Comparison of ENCODE assay signal across 20 cellular contexts in genomic region chr10:3494879-3495230, GRCh38.
DNase-seq lines count a peak whose midpoint lies in the region; ATAC-seq and TF ChIP-seq lines count a peak whose summit lies in the region.
"Had no signal": no experiment of that assay in that cellular context is flagged by ENCODE, and none has a peak within 500 bp of the region (broad histone marks: within the 10 kb centered on the region; RNA-seq: fewer than 3 reads in every experiment).

No MANE protein-coding gene starts in this region.

- H3K36me3 ChIP-seq in IMR-90 (ENCODE audit: control insufficient read depth, insufficient read depth, low read length) (no peaks in the 10 kb centered on the region), esophagus squamous epithelium (no peaks in the 10 kb centered on the region), lung (ENCODE audit: control insufficient read depth in 2 of 2, insufficient read depth in 2 of 2, low read length in 2 of 2) (no peaks in the 10 kb centered on the region), smooth muscle cell (ENCODE audit: low read depth) (no peaks in the 10 kb centered on the region)
- H3K36me3 ChIP-seq: upper lobe of left lung had no signal

- H3K27ac ChIP-seq in IMR-90 (ENCODE audit: insufficient read depth, low read length) = no peak overlapping the region
- H3K27ac ChIP-seq in esophagus squamous epithelium = peak overlapping the region in 3 of 4 donors; percentile 68 to 73 (median 70)
- peak overlapping the region; percentile 67 to 77 for H3K27ac ChIP-seq in lung (ENCODE audit: low read depth in 1 of 2, low read length in 1 of 2)
- peak overlapping the region; percentile 88 for H3K27ac ChIP-seq in smooth muscle cell (ENCODE audit: low read depth)
- H3K27ac ChIP-seq: foreskin keratinocyte had no signal

- H2AFZ ChIP-seq in IMR-90 (replicated peaks; ENCODE audit: low read length, poor library complexity) = peak overlapping the region; percentile 64
- no peak overlapping the region for H2AFZ ChIP-seq in smooth muscle cell (ENCODE audit: low read depth)

- peak overlapping the region; percentile 74; the same call in 1 of the 3 replicates for H2BK15ac ChIP-seq in IMR-90 (ENCODE audit: low read depth, low read length)

- no peak overlapping the region for H4K5ac ChIP-seq in IMR-90 (ENCODE audit: low read depth, low read length)

- intact Hi-C loops in IMR-90 (cut with micrococcal nuclease) = no loop called here
- intact Hi-C loops in esophagus squamous epithelium (cut with DNase I) = no loop called here

- WGBS in IMR-90 (ENCODE audit: extremely low coverage in 2 of 2, insufficient read length in 1 of 2), 2 experiments = 100% methylated on average over 4 of the region's 9 CpGs; no CpG with 5 or more reads in 1 of the 2 experiments
- WGBS in esophagus squamous epithelium, 2 donors = 80 to 82% methylated on average over 2 to 5 of the region's 9 CpGs
- 91 to 92% methylated on average over 9 of the region's 9 CpGs for WGBS in lung, 2 donors
- WGBS in smooth muscle cell (ENCODE audit: low lambda C conversion rate) = 97% methylated on average over 9 of the region's 9 CpGs

- H4K20me1 ChIP-seq in IMR-90 (ENCODE audit: insufficient read depth, low read length) (no peaks in the 10 kb centered on the region), smooth muscle cell (ENCODE audit: low read depth) (no peaks in the 10 kb centered on the region)

- H3K4me1 ChIP-seq in IMR-90 (ENCODE audit: control insufficient read depth, insufficient read depth, low read length) (no peaks in the 10 kb centered on the region; the same call in 1 of the 2 replicates), esophagus squamous epithelium (peaks cover 0 to 15% (median 0%) of the 10 kb centered on the region in 3 donors), lung (ENCODE audit: control insufficient read depth in 2 of 2, insufficient read depth in 2 of 2, low read length in 2 of 2) (peaks cover 0 to 2% of the 10 kb centered on the region in 2 donors), smooth muscle cell (ENCODE audit: low read depth) (no peaks in the 10 kb centered on the region)
- H3K4me1 ChIP-seq: upper lobe of left lung had no signal

- H3K9me1 ChIP-seq in IMR-90 (ENCODE audit: insufficient read depth, low read length) = peaks cover 3% of the 10 kb centered on the region; the same call in 1 of the 2 replicates

- H3K4me2 ChIP-seq in IMR-90 (ENCODE audit: low read depth, low read length) (no peak overlapping the region), smooth muscle cell (peak overlapping the region; percentile 67)

- dilution Hi-C loops in IMR-90 (cut with HindIII; ENCODE audit: low sequenced_read_pairs, unreplicated experiment) = no loop called here

- no peaks in the 10 kb centered on the region for H3K79me1 ChIP-seq in IMR-90 (ENCODE audit: low read depth in 1 of 2, low read length in 2 of 2)

- H3K27me3 ChIP-seq in IMR-90 (ENCODE audit: control insufficient read depth, insufficient read depth, low read length) = no peaks in the 10 kb centered on the region
- no peaks in the 10 kb centered on the region for H3K27me3 ChIP-seq in esophagus squamous epithelium
- no peaks in the 10 kb centered on the region for H3K27me3 ChIP-seq in lung (ENCODE audit: control insufficient read depth, insufficient read depth)
- H3K27me3 ChIP-seq in smooth muscle cell (ENCODE audit: low read depth) = no peaks in the 10 kb centered on the region
- H3K27me3 ChIP-seq: foreskin keratinocyte, upper lobe of left lung had no signal

- no peaks in the 10 kb centered on the region for H3K9me3 ChIP-seq in IMR-90 (ENCODE audit: control insufficient read depth, insufficient read depth, low read length)
- H3K9me3 ChIP-seq in esophagus squamous epithelium = no peaks in the 10 kb centered on the region
- H3K9me3 ChIP-seq in lung (ENCODE audit: control insufficient read depth in 2 of 2, insufficient read depth in 1 of 2, low read length in 1 of 2) = no peaks in the 10 kb centered on the region
- no peaks in the 10 kb centered on the region for H3K9me3 ChIP-seq in smooth muscle cell (replicated peaks; ENCODE audit: low read depth)
- H3K9me3 ChIP-seq: upper lobe of left lung had no signal

- in situ Hi-C loops in IMR-90 (cut with MboI; ENCODE audit: low sequenced_read_pairs) = no loop called here

- peak overlapping the region; percentile 13 for H3K18ac ChIP-seq in IMR-90 (ENCODE audit: low read depth, low read length)

- peak overlapping the region; percentile 70; the same call in 1 of the 2 replicates for H3K14ac ChIP-seq in IMR-90 (replicated peaks; ENCODE audit: low read depth, low read length)

- H2AK9ac ChIP-seq in IMR-90 (replicated peaks; ENCODE audit: low read depth, low read length, poor library complexity) = peak overlapping the region; percentile 80

- no peak overlapping the region for H3K4me3 Mint-ChIP-seq in progenitor cell of endocrine pancreas (ENCODE audit: low read depth)
- H3K4me3 Mint-ChIP-seq: CD4-positive, CD25-positive, alpha-beta regulatory T cell had no signal

- peaks cover 26% of the 10 kb centered on the region for H3K27me3 Mint-ChIP-seq in progenitor cell of endocrine pancreas

- H2BK120ac ChIP-seq in IMR-90 (ENCODE audit: low read depth, low read length) = peak overlapping the region; percentile 28; the same call in 1 of the 2 replicates

- no TSS peak for BruUV-seq in IMR-90 (replicated peaks; lab: Mats Ljungman, UMichigan)

- H2BK5ac ChIP-seq in IMR-90 (ENCODE audit: low read depth, low read length, poor library complexity, severe bottlenecking) = peak overlapping the region; percentile 41

- no peaks in the 10 kb centered on the region for H3K36me3 Mint-ChIP-seq in progenitor cell of endocrine pancreas (ENCODE audit: insufficient read depth)

- peak overlapping the region in 1 of 2 experiments; percentile 42; a peak in 1 of 4 replicates for H4K8ac ChIP-seq in IMR-90 (ENCODE audit: low read depth in 2 of 2, low read length in 2 of 2)

- POLR2A ChIA-PET in IMR-90 (lab: Charles Lee; ENCODE audit: unreplicated experiment) = no interaction called here

- peak overlapping the region; percentile 61 for H2AK5ac ChIP-seq in IMR-90 (ENCODE audit: low read depth, low read length)

- DNase-seq in IMR-90 (no peak), esophagus squamous epithelium (lab: John Stamatoyannopoulos, UW) (no peak), lung (ENCODE audit: low spot score) (no peak), smooth muscle cell (lab: John Stamatoyannopoulos, UW; ENCODE audit: unreplicated experiment) (no peak), DMS114 treated with DMSO at 0.1 percent for 48 hours (lab: John Stamatoyannopoulos, UW; ENCODE audit: unreplicated experiment) (no peak), islet precursor cell (no peak), progenitor cell of endocrine pancreas (ENCODE audit: low spot score, unreplicated experiment) (no peak)
- no peak for DNase-seq in activated CD8-positive, alpha-beta memory T cell treated with anti-CD3 and anti-CD28 coated beads for 24 hours
- DNase-seq: activated CD4-positive, alpha-beta T cell treated with anti-CD3 and anti-CD28 coated beads for 48 hours; activated CD8-positive, alpha-beta memory T cell treated with anti-CD3 and anti-CD28 coated beads, Interleukin-2, amount 50 U/mL, for 48 hours; activated gamma-delta T cell treated with Interleukin-2 at 50 U/mL for 16 hours; amniotic stem cell; CD4-positive, CD25-positive, alpha-beta regulatory T cell; DMS79; foreskin keratinocyte; NCI-H146; NCI-H2171 treated with DMSO at 0.1 percent for 48 hours; stimulated activated CD4-positive, alpha-beta T cell treated with anti-CD3 and anti-CD28 coated beads, Interleukin-12 subunit alpha, Interleukin-12 subunit beta, amount 100 ng/mL, for 4 hours; upper lobe of left lung had no signal

- no peak overlapping the region for H3K27ac Mint-ChIP-seq in progenitor cell of endocrine pancreas
- H3K27ac Mint-ChIP-seq: CD4-positive, CD25-positive, alpha-beta regulatory T cell had no signal

- 0 out of 2 replicates have a peak overlapping the region, but pooled peaks have one; percentile 23 for H2BK20ac ChIP-seq in IMR-90 (ENCODE audit: low read depth, low read length)

- TF ChIP-seq POLR2A in IMR-90 (IDR thresholded peaks at IDR 0.05; ENCODE audit: low read depth, low read length) (no peak), esophagus squamous epithelium (IDR thresholded peaks at IDR 0.05) (no peak)

- H3K9ac ChIP-seq in IMR-90 (ENCODE audit: low read depth, low read length) (no peak overlapping the region), smooth muscle cell (ENCODE audit: low read depth) (peak overlapping the region; percentile 47)

- no peak for TF ChIP-seq CTCF in IMR-90 (conservative IDR thresholded peaks at IDR 0.05; ENCODE audit: low read depth, low read length)
- TF ChIP-seq CTCF in esophagus squamous epithelium (IDR thresholded peaks at IDR 0.05) = no peak
- TF ChIP-seq CTCF in lung (IDR thresholded peaks at IDR 0.05; ENCODE audit: control extremely low read depth, extremely low read depth) = no peak
- no peak for TF ChIP-seq CTCF in smooth muscle cell (IDR thresholded peaks at IDR 0.05; ENCODE audit: borderline replicate concordance, insufficient read depth, poor library complexity, severe bottlenecking)
- no peak for TF ChIP-seq CTCF in progenitor cell of endocrine pancreas (IDR thresholded peaks at IDR 0.05; ENCODE audit: unreplicated experiment)

- no peak overlapping the region for H3K23ac ChIP-seq in IMR-90 (ENCODE audit: low read depth, low read length)

- peak overlapping the region; percentile 57; the same call in 1 of the 2 replicates for H3K4ac ChIP-seq in IMR-90 (ENCODE audit: low read depth, low read length)

- H3F3A ChIP-seq in smooth muscle cell (ENCODE audit: low read depth) = peaks cover 10% of the 10 kb centered on the region

- no peak overlapping the region for H3K4me3 ChIP-seq in IMR-90 (ENCODE audit: insufficient read depth, low read depth, low read length)
- peak overlapping the region in 1 of 4 donors; percentile 14 for H3K4me3 ChIP-seq in esophagus squamous epithelium
- H3K4me3 ChIP-seq in lung = no peak overlapping the region
- no peak overlapping the region for H3K4me3 ChIP-seq in smooth muscle cell

- H3K56ac ChIP-seq in IMR-90 (ENCODE audit: extremely low read depth, insufficient read depth, low read length) = no peak overlapping the region

- H3K9me3 Mint-ChIP-seq in progenitor cell of endocrine pancreas (ENCODE audit: low read depth) = no peaks in the 10 kb centered on the region

- peak overlapping the region; percentile 52; the same call in 1 of the 2 replicates for H4K91ac ChIP-seq in IMR-90 (ENCODE audit: insufficient read depth, low read depth, low read length)

- CTCF ChIA-PET in IMR-90 (lab: Yijun Ruan, JAX) = no interaction called here

- ATAC-seq in IMR-90 (ENCODE audit: low read depth) = no peak
- no peak for ATAC-seq in lung (ENCODE audit: insufficient read depth, low FRiP score)
- ATAC-seq: left lobe of liver had no signal

- TF ChIP-seq RAD21 in IMR-90 (IDR thresholded peaks at IDR 0.05; ENCODE audit: low read length) = no peak

- no peaks in the 10 kb centered on the region for H3K79me2 ChIP-seq in smooth muscle cell (ENCODE audit: low read depth)

- H3K4me1 Mint-ChIP-seq in progenitor cell of endocrine pancreas (ENCODE audit: low read depth) = peaks cover 8% of the 10 kb centered on the region
- H3K4me1 Mint-ChIP-seq: CD4-positive, CD25-positive, alpha-beta regulatory T cell had no signal

TF ChIP-seq in IMR-90, 13 proteins besides CTCF, POLR2A, EP300 and RAD21:
- no peak for TF ChIP-seq FOS (IDR thresholded peaks at IDR 0.05; ENCODE audit: low read depth, low read length)
